Comparison of ENCODE assay signal across 8 cellular contexts in genomic region chr6:8131265-8131897, GRCh38. TPM values are rescaled to one million over a fixed set of nuclear protein-coding genes. Genes with fewer than 3 reads are reported as not detected.
DNase-seq lines count a peak whose midpoint lies in the region; FAIRE-seq and TF ChIP-seq lines count a peak whose summit lies in the region.

No MANE protein-coding gene starts in this region.

- FAIRE-seq in bronchial epithelial cell (lab: Jason Lieb, UNC), result no peak

- no peaks in the 10 kb centered on the region for H3K36me3 ChIP-seq in bronchial epithelial cell (ENCODE audit: control insufficient read depth, insufficient read depth, low read length)

- H3K4me3 ChIP-seq in bronchial epithelial cell (ENCODE audit: low read depth, low read length) (no peak overlapping the region), coronary artery (no peak overlapping the region)

- peak; percentile 13 for DNase-seq in GM04503 (ENCODE audit: low read depth)
- peak; percentile 63 for DNase-seq in HCEC 1CT
- peak; percentile 76 for DNase-seq in NAMALWA (ENCODE audit: low spot score)
- peak; percentile 45 for DNase-seq in SW480 (ENCODE audit: low spot score)
- DNase-seq in bronchial epithelial cell (ENCODE audit: low read depth), result peak; percentile 52
- DNase-seq in left kidney (ENCODE audit: low read depth, low spot score), result peak; percentile 90
- DNase-seq in stimulated activated CD8-positive, alpha-beta memory T cell treated with anti-CD3 and anti-CD28 coated beads, Interleukin-2, amount 100 ng/mL, for 48 hours (ENCODE audit: low read depth in 2 of 2), result peak; percentile 4 to 15
- DNase-seq in coronary artery (ENCODE audit: low spot score), result no peak

- H3K27me3 ChIP-seq in bronchial epithelial cell (ENCODE audit: control insufficient read depth, insufficient read depth, low read length), result no peaks in the 10 kb centered on the region

- H3K27ac ChIP-seq in coronary artery, result no peak overlapping the region

- TF ChIP-seq CTCF in bronchial epithelial cell (IDR thresholded peaks at IDR 0.05; ENCODE audit: insufficient read depth, low read length, severe bottlenecking), result peak; percentile 48
- no peak for TF ChIP-seq CTCF in coronary artery (IDR thresholded peaks at IDR 0.05)

RNA-seq across cellular contexts. Expression of gene EEF1E1, which starts 29.0 kb away (rescaled TPM):
- total RNA-seq in bronchial epithelial cell, result 54.0 and 120 TPM in 2 replicates
